25 cellular contexts compared by ENCODE assay signal in the genomic region with DNA sequence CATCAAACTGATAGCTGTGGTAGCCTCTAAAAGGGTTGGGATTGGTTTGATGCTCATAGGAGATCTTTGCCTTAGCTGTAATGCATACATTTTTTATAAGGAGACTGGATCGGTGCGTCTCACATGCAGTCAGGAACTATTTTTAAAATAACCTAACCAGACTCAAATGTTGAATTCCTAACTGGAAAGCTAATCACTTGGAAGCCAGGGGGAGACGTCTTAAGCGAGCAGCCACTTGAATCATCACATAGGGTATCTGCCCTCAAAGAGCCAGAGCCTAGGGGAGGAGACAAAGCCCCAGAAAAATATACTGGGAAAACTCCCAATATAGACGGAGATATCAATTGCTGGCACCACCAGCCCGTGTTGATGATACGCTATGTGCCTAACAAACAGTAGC.
DNase-seq lines count a peak whose midpoint lies in the region; ATAC-seq, FAIRE-seq and TF ChIP-seq lines count a peak whose summit lies in the region.
"Had no signal": no experiment of that assay in that cellular context is flagged by ENCODE, and none has a peak within 500 bp of the region (broad histone marks: within the 10 kb centered on the region; RNA-seq: fewer than 3 reads in every experiment).

No MANE protein-coding gene starts in this region.

- POLR2A ChIA-PET in activated CD8-positive, alpha-beta T cell treated with anti-CD3 and anti-CD28 coated beads, Interleukin-2, amount 10 ng/mL, durations not matched to agents 7 days and 5 days (lab: Charles Lee): no interaction called here

- H3K9me3 Mint-ChIP-seq in activated CD8-positive, alpha-beta T cell treated with anti-CD3 and anti-CD28 coated beads, Interleukin-2, amount 10 ng/mL, durations not matched to agents 7 days and 5 days (ENCODE audit: insufficient read depth): no peaks in the 10 kb centered on the region
- H3K9me3 Mint-ChIP-seq: nephron; stimulated activated naive B cell treated with anti-CD40 and anti-IgM and Interleukin-4, amounts not matched to agents 10 μg/mL and 1 μg/mL and 100 μg/mL, for 72 hours had no signal

- no peak overlapping the region for H3K27ac Mint-ChIP-seq in activated CD8-positive, alpha-beta T cell treated with anti-CD3 and anti-CD28 coated beads, Interleukin-2, amount 10 ng/mL, durations not matched to agents 7 days and 5 days
- H3K27ac Mint-ChIP-seq: B cell; nephron; stimulated activated naive B cell treated with anti-CD40 and anti-IgM and Interleukin-4, amounts not matched to agents 10 μg/mL and 1 μg/mL and 100 μg/mL, for 72 hours had no signal

- no peaks in the 10 kb centered on the region for H3K4me1 Mint-ChIP-seq in activated CD8-positive, alpha-beta T cell treated with anti-CD3 and anti-CD28 coated beads, Interleukin-2, amount 10 ng/mL, durations not matched to agents 7 days and 5 days (ENCODE audit: low read depth)
- H3K4me1 Mint-ChIP-seq: B cell; stimulated activated naive B cell treated with anti-CD40 and anti-IgM and Interleukin-4, amounts not matched to agents 10 μg/mL and 1 μg/mL and 100 μg/mL, for 72 hours had no signal

- H3K4me3 ChIP-seq in fibroblast of pulmonary artery (replicated peaks; ENCODE audit: low read depth, low read length) (no peak overlapping the region), retinal pigment epithelial cell (ENCODE audit: low read length) (no peak overlapping the region)
- H3K4me3 ChIP-seq: coronary artery, gastroesophageal sphincter, PC-9, sigmoid colon, thoracic aorta had no signal

- peak; percentile 74 for DNase-seq in AG20443 (ENCODE audit: low spot score)
- DNase-seq in amniotic epithelial cell (ENCODE audit: low read depth): peak; percentile 84
- peak; percentile 67 for DNase-seq in fibroblast of pulmonary artery (ENCODE audit: low read depth)
- DNase-seq in retinal pigment epithelial cell (ENCODE audit: low read depth): no peak
- no peak for DNase-seq in activated CD8-positive, alpha-beta T cell treated with anti-CD3 and anti-CD28 coated beads, Interleukin-2, amount 10 ng/mL, durations not matched to agents 7 days and 5 days
- DNase-seq in GM12891 (ENCODE audit: insufficient read length, low spot score): no peak
- no peak for DNase-seq in amygdala (lab: John Stamatoyannopoulos, UW)
- DNase-seq: activated naive CD4-positive, alpha-beta T cell; activated T-cell treated with anti-CD3 and anti-CD28 coated beads for 4 hours; aorta; DMS79 treated with DMSO at 0.1 percent for 48 hours; H7; left colon; NCI-H1092 treated with DMSO at 0.1 percent for 48 hours; NCI-H2029; NCI-H345; PC-9; sigmoid colon; stimulated activated CD4-positive, alpha-beta T cell treated with anti-CD3 and anti-CD28 coated beads, Interleukin-2, amount 100 ng/mL, for 24 hours; stimulated activated naive B cell treated with anti-CD40 and anti-IgM and Interleukin-4, amounts not matched to agents 10 μg/mL and 1 μg/mL and 100 μg/mL, for 72 hours had no signal

- H3K36me3 Mint-ChIP-seq in activated CD8-positive, alpha-beta T cell treated with anti-CD3 and anti-CD28 coated beads, Interleukin-2, amount 10 ng/mL, durations not matched to agents 7 days and 5 days (ENCODE audit: low read depth): no peaks in the 10 kb centered on the region
- H3K36me3 Mint-ChIP-seq: stimulated activated naive B cell treated with anti-CD40 and anti-IgM and Interleukin-4, amounts not matched to agents 10 μg/mL and 1 μg/mL and 100 μg/mL, for 72 hours had no signal

- ATAC-seq in activated CD8-positive, alpha-beta T cell treated with anti-CD3 and anti-CD28 coated beads, Interleukin-2, amount 10 ng/mL, durations not matched to agents 7 days and 5 days: no peak
- ATAC-seq: gastroesophageal sphincter; left colon; stimulated activated naive B cell treated with anti-CD40 and anti-IgM and Interleukin-4, amounts not matched to agents 10 μg/mL and 1 μg/mL and 100 μg/mL, for 72 hours had no signal

- TF ChIP-seq POLR2A in GM12891 (IDR thresholded peaks at IDR 0.05; ENCODE audit: low read depth, low read length): no peak

- TF ChIP-seq CTCF in fibroblast of pulmonary artery (IDR thresholded peaks at IDR 0.05; ENCODE audit: low read length, missing control alignments): peak; percentile 35
- TF ChIP-seq CTCF in retinal pigment epithelial cell (conservative IDR thresholded peaks at IDR 0.05; ENCODE audit: low read depth, low read length): peak; percentile 28

- CTCF ChIA-PET in activated CD8-positive, alpha-beta T cell treated with anti-CD3 and anti-CD28 coated beads, Interleukin-2, amount 10 ng/mL, durations not matched to agents 7 days and 5 days (lab: Charles Lee): no interaction called here

- H3K27me3 Mint-ChIP-seq in activated CD8-positive, alpha-beta T cell treated with anti-CD3 and anti-CD28 coated beads, Interleukin-2, amount 10 ng/mL, durations not matched to agents 7 days and 5 days (ENCODE audit: low read depth): no peaks in the 10 kb centered on the region

- no peak for FAIRE-seq in GM12891 (lab: Jason Lieb, UNC)

- H3K4me3 Mint-ChIP-seq in activated CD8-positive, alpha-beta T cell treated with anti-CD3 and anti-CD28 coated beads, Interleukin-2, amount 10 ng/mL, durations not matched to agents 7 days and 5 days: no peak overlapping the region
- H3K4me3 Mint-ChIP-seq: B cell; nephron; stimulated activated naive B cell treated with anti-CD40 and anti-IgM and Interleukin-4, amounts not matched to agents 10 μg/mL and 1 μg/mL and 100 μg/mL, for 72 hours had no signal

TF ChIP-seq in GM12891, 5 proteins besides CTCF, POLR2A, EP300 and RAD21:
- TF ChIP-seq TAF1 (IDR thresholded peaks at IDR 0.05; ENCODE audit: low read depth, low read length): no peak
- no peak for TF ChIP-seq POLR2AphosphoS5 (IDR thresholded peaks at IDR 0.05; ENCODE audit: low read depth, low read length)
- no peak for TF ChIP-seq POU2F2 (IDR thresholded peaks at IDR 0.05; ENCODE audit: low read depth, low read length)
- no peak for TF ChIP-seq PAX5 (IDR thresholded peaks at IDR 0.05; ENCODE audit: insufficient read depth, low read length, severe bottlenecking)
- no peak for TF ChIP-seq SPI1 (IDR thresholded peaks at IDR 0.05; ENCODE audit: low read depth, low read length)

Comparison
In these comparisons a context has a peak if more than half of its experiments do, and no peak if none do; other contexts are left out.
1. DNase-seq: peak in AG20443 (single experiment), amniotic epithelial cell (single experiment) and fibroblast of pulmonary artery (single experiment); none in retinal pigment epithelial cell (single experiment), activated CD8-positive, alpha-beta T cell treated with anti-CD3 and anti-CD28 coated beads, Interleukin-2, amount 10 ng/mL, durations not matched to agents 7 days and 5 days (single experiment), GM12891 (single experiment) and amygdala (0 of 56).